Comparison of ENCODE assay signal across 24 cellular contexts in genomic region chr2:180787330-180787729, GRCh38.
"Had no signal": no experiment of that assay in that cellular context is flagged by ENCODE, and none has a peak within 500 bp of the region (broad histone marks: within the 10 kb centered on the region; RNA-seq: fewer than 3 reads in every experiment).

No MANE protein-coding gene starts in this region.

- H3K4me1 ChIP-seq: adrenal gland, colonic mucosa, spleen, thyroid gland had no signal

- H3K36me3 Mint-ChIP-seq: activated naive CD4-positive, alpha-beta T cell treated with anti-CD3 and anti-CD28 coated beads, Interleukin-2, amount 50 U/mL, for 72 hours; brain; stimulated activated naive B cell treated with anti-CD40 and anti-IgM and Interleukin-4, amounts not matched to agents 10 μg/mL and 1 μg/mL and 100 μg/mL, for 72 hours; WTC11 had no signal

- H3K9me3 Mint-ChIP-seq: activated naive CD4-positive, alpha-beta T cell treated with anti-CD3 and anti-CD28 coated beads, Interleukin-2, amount 50 U/mL, for 72 hours; activated T-helper 1 cell treated with anti-CD3 and anti-CD28 coated beads, Interleukin-12 subunit alpha, Interleukin-12 subunit beta, Interleukin-2, Interleukin-4 antibody, amounts not matched to agents 30 ng/mL and 10 ng/mL and 1 ng/mL, durations not matched to agents 14 hours and 24 hours and 36 hours; central memory CD8-positive, alpha-beta T cell; endodermal cell; T-helper 2 cell treated with Interferon-gamma antibody and Interleukin-4, amounts not matched to agents 5 μg/mL and 100 μg/mL, for 36 hours; WTC11 had no signal

- H3K4me3 ChIP-seq: adrenal gland, colonic mucosa, lung, spleen, thyroid gland had no signal

- H3K27ac ChIP-seq: adrenal gland, colonic mucosa, spleen, thyroid gland had no signal

- H3K4me3 Mint-ChIP-seq: activated CD4-positive, alpha-beta T cell treated with anti-CD3 and anti-CD28 coated beads for 36 hours; activated T-helper 1 cell treated with anti-CD3 and anti-CD28 coated beads, Interleukin-12 subunit alpha, Interleukin-12 subunit beta, Interleukin-2, Interleukin-4 antibody, amounts not matched to agents 30 ng/mL and 10 ng/mL and 1 ng/mL, durations not matched to agents 14 hours and 24 hours and 36 hours; brain; central memory CD8-positive, alpha-beta T cell; endodermal cell; nephron progenitor cell; stimulated activated naive B cell treated with anti-CD40 and anti-IgM and Interleukin-4, amounts not matched to agents 10 μg/mL and 1 μg/mL and 100 μg/mL, for 72 hours; T-helper 2 cell treated with Interferon-gamma antibody and Interleukin-4, amounts not matched to agents 5 μg/mL and 100 μg/mL, for 36 hours; WTC11 had no signal

- DNase-seq: activated CD4-positive, alpha-beta T cell treated with anti-CD3 and anti-CD28 coated beads for 36 hours; activated CD4-positive, alpha-beta T cell treated with anti-CD3 and anti-CD28 coated beads, Interleukin-2, amount 50 U/mL, for 48 hours; activated gamma-delta T cell treated with Interleukin-2 at 50 U/mL for 16 hours; activated T-cell treated with anti-CD3 and anti-CD28 coated beads for 4 hours; adrenal gland; colonic mucosa; endodermal cell; erythroblast; hippocampal formation; islet precursor cell; nephron progenitor cell; nucleus accumbens; spleen; stimulated activated CD4-positive, alpha-beta T cell treated with anti-CD3 and anti-CD28 coated beads, Interleukin-4, amount 100 ng/mL, for 4 hours; stimulated activated naive B cell treated with anti-CD40 and anti-IgM and Interleukin-4, amounts not matched to agents 10 μg/mL and 1 μg/mL and 100 μg/mL, for 72 hours; thyroid gland had no signal

- H3K27ac Mint-ChIP-seq: activated CD4-positive, alpha-beta T cell treated with anti-CD3 and anti-CD28 coated beads for 36 hours; activated naive CD4-positive, alpha-beta T cell treated with anti-CD3 and anti-CD28 coated beads, Interleukin-2, amount 50 U/mL, for 72 hours; activated T-helper 1 cell treated with anti-CD3 and anti-CD28 coated beads, Interleukin-12 subunit alpha, Interleukin-12 subunit beta, Interleukin-2, Interleukin-4 antibody, amounts not matched to agents 30 ng/mL and 10 ng/mL and 1 ng/mL, durations not matched to agents 14 hours and 24 hours and 36 hours; brain; endodermal cell; nephron progenitor cell; stimulated activated naive B cell treated with anti-CD40 and anti-IgM and Interleukin-4, amounts not matched to agents 10 μg/mL and 1 μg/mL and 100 μg/mL, for 72 hours; T-helper 2 cell treated with Interferon-gamma antibody and Interleukin-4, amounts not matched to agents 5 μg/mL and 100 μg/mL, for 36 hours; WTC11 had no signal

- H3K9me3 ChIP-seq: adrenal gland, colonic mucosa, thyroid gland had no signal

- H3K4me1 Mint-ChIP-seq: activated CD4-positive, alpha-beta T cell treated with anti-CD3 and anti-CD28 coated beads for 36 hours; brain; central memory CD8-positive, alpha-beta T cell; nephron progenitor cell; stimulated activated naive B cell treated with anti-CD40 and anti-IgM and Interleukin-4, amounts not matched to agents 10 μg/mL and 1 μg/mL and 100 μg/mL, for 72 hours had no signal

- H3K36me3 ChIP-seq: adrenal gland, colonic mucosa, spleen, thyroid gland had no signal

- ATAC-seq: activated CD4-positive, alpha-beta T cell treated with anti-CD3 and anti-CD28 coated beads for 36 hours; activated naive CD4-positive, alpha-beta T cell treated with anti-CD3 and anti-CD28 coated beads, Interleukin-2, amount 50 U/mL, for 72 hours; left lobe of liver; stimulated activated naive B cell treated with anti-CD40 and anti-IgM and Interleukin-4, amounts not matched to agents 10 μg/mL and 1 μg/mL and 100 μg/mL, for 72 hours; WTC11 had no signal

- H3K27me3 ChIP-seq: adrenal gland, colonic mucosa, spleen, thyroid gland had no signal

- H3K27me3 Mint-ChIP-seq: stimulated activated naive B cell treated with anti-CD40 and anti-IgM and Interleukin-4, amounts not matched to agents 10 μg/mL and 1 μg/mL and 100 μg/mL, for 72 hours had no signal
